10 cellular contexts compared by ENCODE assay signal in genomic region chrX:118627084-118627758, GRCh38.
DNase-seq lines count a peak whose midpoint lies in the region; ATAC-seq, FAIRE-seq and TF ChIP-seq lines count a peak whose summit lies in the region.
"Had no signal": no experiment of that assay in that cellular context is flagged by ENCODE, and none has a peak within 500 bp of the region (broad histone marks: within the 10 kb centered on the region; RNA-seq: fewer than 3 reads in every experiment).

No MANE protein-coding gene starts in this region.

- no peak for FAIRE-seq in frontal cortex (lab: Jason Lieb, UNC)

- H3K9me3 Mint-ChIP-seq in Caco-2 (ENCODE audit: unreplicated experiment): no peaks in the 10 kb centered on the region

- H3K79me2 ChIP-seq in GM23248 (ENCODE audit: insufficient read depth): no peaks in the 10 kb centered on the region

- H3K27me3 Mint-ChIP-seq in Caco-2 (ENCODE audit: insufficient read depth, unreplicated experiment): no peaks in the 10 kb centered on the region

- H3K4me1 ChIP-seq in Caco-2 (no peaks in the 10 kb centered on the region), GM23248 (ENCODE audit: insufficient read depth) (0 out of 2 replicates have a peak, but pooled peaks cover 4% of the 10 kb centered on the region), Panc1 (ENCODE audit: control insufficient read depth, insufficient read depth, low read length) (no peaks in the 10 kb centered on the region)

- ATAC-seq in Panc1 (peak; percentile 78), GM18867 (IDR thresholded peaks at IDR 0.05; ENCODE audit: unreplicated experiment) (no peak), GM19328 (IDR thresholded peaks at IDR 0.05; ENCODE audit: unreplicated experiment) (no peak), HG02938 (IDR thresholded peaks at IDR 0.05; ENCODE audit: unreplicated experiment) (no peak)

- H3K4me2 ChIP-seq in GM23248 (ENCODE audit: unreplicated experiment): no peak overlapping the region

- no peaks in the 10 kb centered on the region for H3K36me3 ChIP-seq in Caco-2 (ENCODE audit: control insufficient read depth, insufficient read depth, low read length)
- peaks cover 6% of the 10 kb centered on the region; the same call in 1 of the 2 replicates for H3K36me3 ChIP-seq in GM23248 (ENCODE audit: low read depth)
- no peaks in the 10 kb centered on the region for H3K36me3 ChIP-seq in Panc1 (ENCODE audit: control insufficient read depth, insufficient read depth, low read length)

- H3K4me3 Mint-ChIP-seq in Caco-2 (ENCODE audit: unreplicated experiment): no peak overlapping the region

- POLR2A ChIA-PET in Caco-2 (lab: Charles Lee) (interaction anchor here (0.6 kb wide), 1 partner anchor 197 kb away, joined by 10 read pairs; no protein-coding TSS in a partner anchor), Panc1 (lab: Charles Lee) (no interaction called here)

- CTCF ChIA-PET in Caco-2 (lab: Charles Lee): interaction anchor here (0.6 kb wide), 1 partner anchor 533 kb away, joined by 3 read pairs; no protein-coding TSS in a partner anchor
- CTCF ChIA-PET in Panc1 (lab: Charles Lee): interaction anchor here (0.5 to 1.6 kb wide), 9 partner anchors 9 to 440 kb away, joined by 3 to 10 read pairs (median 3); no protein-coding TSS in a partner anchor

- no TSS peak for BruUV-seq in Caco-2 (replicated peaks; lab: Mats Ljungman, UMichigan)
- BruUV-seq in Panc1 (replicated peaks; lab: Mats Ljungman, UMichigan): no TSS peak

- H2AFZ ChIP-seq in GM23248: no peak overlapping the region

- H3K9ac ChIP-seq in GM23248: no peak overlapping the region

- H3K27me3 ChIP-seq in Caco-2 (replicated peaks; ENCODE audit: control insufficient read depth, insufficient read depth, low read length) (no peaks in the 10 kb centered on the region), GM23248 (replicated peaks; ENCODE audit: insufficient read depth) (no peaks in the 10 kb centered on the region), Panc1 (ENCODE audit: control insufficient read depth, insufficient read depth, low read length) (peaks cover 2% of the 10 kb centered on the region; the same call in 1 of the 2 replicates)

- no peaks in the 10 kb centered on the region for H3K36me3 Mint-ChIP-seq in Caco-2 (ENCODE audit: insufficient read depth, unreplicated experiment)

- H4K20me1 ChIP-seq in GM23248 (ENCODE audit: insufficient read depth): no peaks in the 10 kb centered on the region

- no peaks in the 10 kb centered on the region for H3K9me3 ChIP-seq in Caco-2
- no peaks in the 10 kb centered on the region for H3K9me3 ChIP-seq in GM23248 (ENCODE audit: low read depth)
- no peaks in the 10 kb centered on the region for H3K9me3 ChIP-seq in Panc1 (ENCODE audit: control insufficient read depth, insufficient read depth, low read depth, low read length)

- no peak overlapping the region for H3K4me3 ChIP-seq in Caco-2 (ENCODE audit: low read depth, low read length)
- H3K4me3 ChIP-seq in GM23248: no peak overlapping the region
- no peak overlapping the region for H3K4me3 ChIP-seq in Panc1 (ENCODE audit: low read depth in 2 of 2, low read length in 2 of 2)

- TF ChIP-seq CTCF in Caco-2 (IDR thresholded peaks at IDR 0.05; ENCODE audit: insufficient read depth in 1 of 2, low read depth in 1 of 2, low read length in 1 of 2, severe bottlenecking in 1 of 2, unreplicated experiment in 1 of 2): peak; percentile 32 to 42
- peak; percentile 73; the same call in 1 of the 2 replicates for TF ChIP-seq CTCF in Panc1 (IDR thresholded peaks at IDR 0.05)

- H3K27ac ChIP-seq in GM23248: no peak overlapping the region
- no peak overlapping the region for H3K27ac ChIP-seq in Panc1 (ENCODE audit: low read length)

- intact Hi-C loops in Caco-2 (cut with micrococcal nuclease; ENCODE audit: unreplicated experiment) (loop anchor here (1.0 kb wide), 1 partner anchor 180 kb away; no protein-coding TSS in a partner anchor), Panc1 (cut with micrococcal nuclease; ENCODE audit: unreplicated experiment) (no loop called here)

- WGBS in GM23248 (ENCODE audit: low coverage in 1 of 2, low lambda C conversion rate in 2 of 2, missing lambda C conversion rate in 2 of 2), 2 experiments: 78 to 80% methylated on average over 5 of the region's 5 CpGs

- DNase-seq in Caco-2 (peak in 1 of 2 experiments; percentile 5), GM23248 (peak; percentile 25), Panc1 (ENCODE audit: low read depth, low spot score) (no peak), iPS-NIHi7 (ENCODE audit: extremely low spot score) (peak; percentile 31), frontal cortex (ENCODE audit: low spot score in 2 of 2) (no peak)
- DNase-seq: islet precursor cell, NCI-H446 treated with DMSO at 0.1 percent for 48 hours had no signal

- H3K27ac Mint-ChIP-seq in Caco-2 (ENCODE audit: unreplicated experiment): no peak overlapping the region

- no peaks in the 10 kb centered on the region for H3F3A ChIP-seq in GM23248 (ENCODE audit: insufficient read depth)

- no peaks in the 10 kb centered on the region for H3K4me1 Mint-ChIP-seq in Caco-2 (ENCODE audit: low read depth, unreplicated experiment)

- no peaks in the 10 kb centered on the region for H3K9me2 ChIP-seq in GM23248 (ENCODE audit: insufficient read depth)

- in situ Hi-C loops in GM23248 (cut with MboI) (loop anchor here (10.0 kb wide), 1 partner anchor 178 kb away; no protein-coding TSS in a partner anchor), Panc1 (cut with HindIII; ENCODE audit: low pct_unique_long_range_greater_than_20kb, low sequenced_read_pairs) (no loop called here)

Comparison
In these comparisons a context has a peak if more than half of its experiments do, and no peak if none do; other contexts are left out.
1. DNase-seq: peak in GM23248 (single experiment) and iPS-NIHi7 (single experiment); none in Panc1 (single experiment) and frontal cortex (0 of 2).